17 cellular contexts compared by ENCODE assay signal in the genomic region with DNA sequence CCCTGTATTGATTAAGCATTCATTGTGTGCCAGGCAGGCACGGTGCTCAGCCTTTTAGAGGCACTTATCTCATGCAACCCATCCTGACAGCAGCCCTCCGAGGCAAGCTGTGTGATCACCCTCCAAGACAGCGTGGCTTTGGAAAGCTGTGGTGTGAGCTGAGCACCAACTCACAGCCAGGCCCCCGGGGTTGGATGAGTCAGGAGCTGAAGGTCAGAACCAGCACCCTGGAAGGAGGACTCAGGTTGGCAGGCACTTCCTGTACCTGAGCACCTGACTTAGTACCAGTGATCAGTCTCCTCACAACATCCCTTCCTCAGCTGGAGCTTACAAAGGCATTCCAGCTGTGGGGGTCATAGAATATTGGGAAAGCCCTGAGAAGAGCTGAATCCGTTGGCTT. TPM values are rescaled to one million over a fixed set of nuclear protein-coding genes. Genes with fewer than 3 reads are reported as not detected.
DNase-seq lines count a peak whose midpoint lies in the region; ATAC-seq and TF ChIP-seq lines count a peak whose summit lies in the region.
"Had no signal": no experiment of that assay in that cellular context is flagged by ENCODE, and none has a peak within 500 bp of the region (broad histone marks: within the 10 kb centered on the region; RNA-seq: fewer than 3 reads in every experiment).

No MANE protein-coding gene starts in this region.

- no peak overlapping the region for H3K4me3 ChIP-seq in lower lobe of right lung
- H3K4me3 ChIP-seq: HAP-1, K562, lung, spleen had no signal

- peak overlapping the region; percentile 3 for H3K27ac ChIP-seq in epithelial cell of prostate
- H3K27ac ChIP-seq in lower lobe of right lung: no peak overlapping the region
- H3K27ac ChIP-seq: spleen had no signal

- H3K27me3 ChIP-seq in lower lobe of right lung (ENCODE audit: low read depth): no peaks in the 10 kb centered on the region
- H3K27me3 ChIP-seq: spleen had no signal

- POLR2A ChIA-PET in activated CD8-positive, alpha-beta T cell treated with anti-CD3 and anti-CD28 coated beads for 36 hours (lab: Charles Lee): interaction anchor here (1.0 to 3.3 kb wide), 3 partner anchors 10 to 45 kb away, joined by 4 to 9 read pairs (median 5); partner anchors contain the start of gene PIK3IP1

- peak; percentile 88 for ATAC-seq in activated CD8-positive, alpha-beta T cell treated with anti-CD3 and anti-CD28 coated beads for 36 hours
- ATAC-seq in stimulated activated naive B cell treated with anti-CD40 and anti-IgM and Interleukin-4, amounts not matched to agents 10 μg/mL and 1 μg/mL and 100 μg/mL, for 72 hours (replicated peaks): no peak
- ATAC-seq in lower lobe of right lung (no peak), GM18511 (IDR thresholded peaks at IDR 0.05; ENCODE audit: unreplicated experiment) (no peak)
- ATAC-seq: K562 had no signal

- peaks cover 22% of the 10 kb centered on the region for H3K4me1 ChIP-seq in lower lobe of right lung

- peaks cover 56% of the 10 kb centered on the region for H3K4me1 Mint-ChIP-seq in activated CD8-positive, alpha-beta T cell treated with anti-CD3 and anti-CD28 coated beads for 36 hours (ENCODE audit: low read depth)
- H3K4me1 Mint-ChIP-seq in stimulated activated naive B cell treated with anti-CD40 and anti-IgM and Interleukin-4, amounts not matched to agents 10 μg/mL and 1 μg/mL and 100 μg/mL, for 72 hours: peaks cover 27 to 65% of the 10 kb centered on the region in 2 donors

- intact Hi-C loops in activated CD8-positive, alpha-beta T cell treated with anti-CD3 and anti-CD28 coated beads for 36 hours (cut with micrococcal nuclease): no loop called here
- intact Hi-C loops in lower lobe of right lung (cut with DNase I): no loop called here

- H3K27ac Mint-ChIP-seq in activated CD8-positive, alpha-beta T cell treated with anti-CD3 and anti-CD28 coated beads for 36 hours: peak overlapping the region; percentile 76
- peak overlapping the region; percentile 42 for H3K27ac Mint-ChIP-seq in stimulated activated naive B cell treated with anti-CD40 and anti-IgM and Interleukin-4, amounts not matched to agents 10 μg/mL and 1 μg/mL and 100 μg/mL, for 72 hours
- H3K27ac Mint-ChIP-seq: activated B cell treated with CpG ODN at 0.5 μM for 24 hours had no signal

- TF ChIP-seq CTCF in activated CD8-positive, alpha-beta T cell treated with anti-CD3 and anti-CD28 coated beads for 36 hours (IDR thresholded peaks at IDR 0.05): no peak
- TF ChIP-seq CTCF in lower lobe of right lung (IDR thresholded peaks at IDR 0.05): no peak

- H3K36me3 ChIP-seq in lower lobe of right lung: peaks cover 94% of the 10 kb centered on the region

- DNase-seq in activated T-cell treated with anti-CD3 and anti-CD28 coated beads for 48 hours (ENCODE audit: low read depth): peak; percentile 17
- DNase-seq in activated T-cell treated with anti-CD3 and anti-CD28 coated beads, Interleukin-2, amount 50 U/mL, for 1 hour: no peak
- DNase-seq in activated CD8-positive, alpha-beta T cell treated with anti-CD3 and anti-CD28 coated beads for 36 hours: peak; percentile 69
- DNase-seq in epithelial cell of prostate (ENCODE audit: low read depth, low spot score): no peak
- DNase-seq in stimulated activated naive B cell treated with anti-CD40 and anti-IgM and Interleukin-4, amounts not matched to agents 10 μg/mL and 1 μg/mL and 100 μg/mL, for 72 hours: no peak
- no peak for DNase-seq in lower lobe of right lung
- DNase-seq in NAMALWA (ENCODE audit: low spot score): no peak
- DNase-seq: activated B cell treated with CpG ODN at 0.5 μM for 24 hours; DMS79 treated with DMSO at 0.1 percent for 48 hours; effector memory CD4-positive, alpha-beta T cell; head of caudate nucleus; NCI-H2029; spleen had no signal

- H3K4me3 Mint-ChIP-seq in activated CD8-positive, alpha-beta T cell treated with anti-CD3 and anti-CD28 coated beads for 36 hours: no peak overlapping the region
- H3K4me3 Mint-ChIP-seq in stimulated activated naive B cell treated with anti-CD40 and anti-IgM and Interleukin-4, amounts not matched to agents 10 μg/mL and 1 μg/mL and 100 μg/mL, for 72 hours: no peak overlapping the region
- H3K4me3 Mint-ChIP-seq: activated B cell treated with CpG ODN at 0.5 μM for 24 hours had no signal

- CTCF ChIA-PET in activated CD8-positive, alpha-beta T cell treated with anti-CD3 and anti-CD28 coated beads for 36 hours (lab: Charles Lee): interaction anchor here (1.5 to 3.7 kb wide), 2 partner anchors 24 to 64 kb away, joined by 5 to 19 read pairs; no protein-coding TSS in a partner anchor

- no peaks in the 10 kb centered on the region for H3K27me3 Mint-ChIP-seq in activated CD8-positive, alpha-beta T cell treated with anti-CD3 and anti-CD28 coated beads for 36 hours
- no peaks in the 10 kb centered on the region for H3K27me3 Mint-ChIP-seq in stimulated activated naive B cell treated with anti-CD40 and anti-IgM and Interleukin-4, amounts not matched to agents 10 μg/mL and 1 μg/mL and 100 μg/mL, for 72 hours
- H3K27me3 Mint-ChIP-seq: activated B cell treated with CpG ODN at 0.5 μM for 24 hours had no signal

- H3K9me3 Mint-ChIP-seq in activated CD8-positive, alpha-beta T cell treated with anti-CD3 and anti-CD28 coated beads for 36 hours: no peaks in the 10 kb centered on the region
- H3K9me3 Mint-ChIP-seq in stimulated activated naive B cell treated with anti-CD40 and anti-IgM and Interleukin-4, amounts not matched to agents 10 μg/mL and 1 μg/mL and 100 μg/mL, for 72 hours: no peaks in the 10 kb centered on the region
- H3K9me3 Mint-ChIP-seq: activated B cell treated with CpG ODN at 0.5 μM for 24 hours had no signal

- H3K36me3 Mint-ChIP-seq in activated CD8-positive, alpha-beta T cell treated with anti-CD3 and anti-CD28 coated beads for 36 hours (ENCODE audit: low read depth): peaks cover 64% of the 10 kb centered on the region
- H3K36me3 Mint-ChIP-seq in stimulated activated naive B cell treated with anti-CD40 and anti-IgM and Interleukin-4, amounts not matched to agents 10 μg/mL and 1 μg/mL and 100 μg/mL, for 72 hours: peaks cover 33 to 70% of the 10 kb centered on the region in 2 donors

- no peaks in the 10 kb centered on the region for H3K9me3 ChIP-seq in lower lobe of right lung
- H3K9me3 ChIP-seq: HAP-1, spleen had no signal

RNA-seq across cellular contexts. Expression of gene PATZ1, which starts 9.0 kb away (rescaled TPM):
- total RNA-seq in activated CD8-positive, alpha-beta T cell treated with anti-CD3 and anti-CD28 coated beads for 36 hours: 10 to 100 TPM; 28.4 to 29.0 TPM
- total RNA-seq in lower lobe of right lung: 25.8 TPM

RNA-seq across cellular contexts. Expression of gene PIK3IP1, which starts 44.9 kb away (rescaled TPM):
- total RNA-seq in activated CD8-positive, alpha-beta T cell treated with anti-CD3 and anti-CD28 coated beads for 36 hours: 10 to 100 TPM; 18.2 to 19.6 TPM
- 54.9 TPM for total RNA-seq in lower lobe of right lung

Comparison
In these comparisons a context has a peak if more than half of its experiments do, and no peak if none do; other contexts are left out.
1. DNase-seq: peak in activated T-cell treated with anti-CD3 and anti-CD28 coated beads for 48 hours (single experiment) and activated CD8-positive, alpha-beta T cell treated with anti-CD3 and anti-CD28 coated beads for 36 hours (single experiment); none in activated T-cell treated with anti-CD3 and anti-CD28 coated beads, Interleukin-2, amount 50 U/mL, for 1 hour (single experiment), epithelial cell of prostate (single experiment), stimulated activated naive B cell treated with anti-CD40 and anti-IgM and Interleukin-4, amounts not matched to agents 10 μg/mL and 1 μg/mL and 100 μg/mL, for 72 hours (single experiment), lower lobe of right lung (single experiment) and NAMALWA (single experiment).